8 cellular contexts compared by ENCODE assay signal in genomic region chr19:55623130-55623868, GRCh38. TPM values are rescaled to one million over a fixed set of nuclear protein-coding genes. Genes with fewer than 3 reads are reported as not detected.
DNase-seq lines count a peak whose midpoint lies in the region; ATAC-seq, FAIRE-seq and TF ChIP-seq lines count a peak whose summit lies in the region.

No MANE protein-coding gene starts in this region.

- H3K4me1 Mint-ChIP-seq in mesothelial cell of epicardium: peaks cover 14% of the 10 kb centered on the region

- H3K36me3 ChIP-seq in left ventricle myocardium inferior (peaks cover 10% of the 10 kb centered on the region), GM12878 (ENCODE audit: control insufficient read depth in 2 of 2, insufficient read depth in 2 of 2, low read length in 1 of 2) (no peaks in the 10 kb centered on the region), upper lobe of left lung (peaks cover 0 to 19% (median 7%) of the 10 kb centered on the region in 4 donors)

- in situ Hi-C loops in GM12878 (cut with MboI): no loop called here

- POLR2A ChIA-PET in GM12878 (lab: Charles Lee): interaction anchor here (0.6 to 2.8 kb wide), 7 partner anchors 10 to 1597 kb away, joined by 3 to 21 read pairs (median 7); partner anchors contain the start of genes CCDC106, FIZ1, U2AF2 and ZNF865

- no peak overlapping the region for H2AFZ ChIP-seq in GM12878 (ENCODE audit: control insufficient read depth, low read depth, low read length)

- no peaks in the 10 kb centered on the region for H3K79me2 ChIP-seq in GM12878 (ENCODE audit: control insufficient read depth, insufficient read depth, low read length)

- no peak for TF ChIP-seq POLR2A in GM12878 (IDR thresholded peaks at IDR 0.05; ENCODE audit: low read depth, low read length)
- TF ChIP-seq POLR2A in upper lobe of left lung (IDR thresholded peaks at IDR 0.05): no peak

- peaks cover 9% of the 10 kb centered on the region for H3K36me3 Mint-ChIP-seq in mesothelial cell of epicardium

- H3K9ac ChIP-seq in GM12878 (ENCODE audit: control insufficient read depth, insufficient read depth, low read length): no peak overlapping the region

- BruUV-seq in GM12878 (replicated peaks; lab: Mats Ljungman, UMichigan): TSS peak; percentile 77

- SMC1A ChIA-PET in GM12878 (lab: Charles Lee; ENCODE audit: uncharacterized antibody, unreplicated experiment): interaction anchor here (1.2 kb wide), 1 partner anchor 36 kb away, joined by 3 read pairs; no protein-coding TSS in a partner anchor

- H3K4me3 ChIP-seq in left ventricle myocardium inferior (peak overlapping the region; percentile 69), GM12878 (0 out of 2 replicates have a peak overlapping the region, but pooled peaks have one; percentile 33), upper lobe of left lung (peak overlapping the region in 2 of 4 donors; percentile 47 to 54)

- H3K27ac ChIP-seq in left ventricle myocardium inferior (replicated peaks): peak overlapping the region; percentile 95
- H3K27ac ChIP-seq in GM12878 (ENCODE audit: control insufficient read depth, insufficient read depth): no peak overlapping the region
- H3K27ac ChIP-seq in upper lobe of left lung: peak overlapping the region; percentile 94 to 98 (median 96)

- peak overlapping the region; percentile 99 for H3K27ac Mint-ChIP-seq in mesothelial cell of epicardium

- H3K9me3 ChIP-seq in left ventricle myocardium inferior (replicated peaks) (no peaks in the 10 kb centered on the region), GM12878 (replicated peaks; ENCODE audit: control insufficient read depth, insufficient read depth, low read length) (no peaks in the 10 kb centered on the region; the same call in 2 of the 3 replicates), upper lobe of left lung (no peaks in the 10 kb centered on the region)

- H3K4me1 ChIP-seq in left ventricle myocardium inferior (peaks cover 20% of the 10 kb centered on the region), GM12878 (ENCODE audit: control insufficient read depth, insufficient read depth, low read length) (peaks cover 9% of the 10 kb centered on the region; the same call in 1 of the 2 replicates), upper lobe of left lung (peaks cover 23 to 39% (median 31%) of the 10 kb centered on the region in 4 donors)

- H3K27me3 Mint-ChIP-seq in mesothelial cell of epicardium (ENCODE audit: low read depth): no peaks in the 10 kb centered on the region

- no peak for TF ChIP-seq EP300 in GM12878 (IDR thresholded peaks at IDR 0.05; ENCODE audit: borderline replicate concordance in 1 of 2, control insufficient read depth in 1 of 2, low read depth in 2 of 2, low read length in 2 of 2)
- no peak for TF ChIP-seq EP300 in upper lobe of left lung (IDR thresholded peaks at IDR 0.05)

- FAIRE-seq in GM12878 (lab: Jason Lieb, UNC): no peak

- intact Hi-C loops in left ventricle myocardium inferior (cut with micrococcal nuclease): no loop called here
- intact Hi-C loops in cardiac septum (cut with DNase I): no loop called here
- intact Hi-C loops in GM12878 (cut with micrococcal nuclease; ENCODE audit: unreplicated experiment): no loop called here

- no peaks in the 10 kb centered on the region for H4K20me1 ChIP-seq in GM12878 (ENCODE audit: control insufficient read depth, insufficient read depth)

- RAD21 ChIA-PET in GM12878 (lab: Charles Lee; ENCODE audit: unreplicated experiment): interaction anchor here (1.0 to 2.9 kb wide), 2 partner anchors 17 to 18 kb away, joined by 3 to 29 read pairs; partner anchors contain the start of gene ZNF865

- H3K9me3 Mint-ChIP-seq in mesothelial cell of epicardium: no peaks in the 10 kb centered on the region

- 81% methylated on average over 12 of the region's 12 CpGs for WGBS in GM12878 (ENCODE audit: insufficient coverage, insufficient replicate concordance, low lambda C conversion rate, missing lambda C conversion rate)
- WGBS in upper lobe of left lung, 2 donors: 83% methylated on average over 12 of the region's 12 CpGs

- no peak for DNase-seq in left ventricle myocardium inferior
- no peak for DNase-seq in cardiac septum (ENCODE audit: low spot score)
- no peak for DNase-seq in GM12878 (ENCODE audit: low read depth, low spot score)
- no peak for DNase-seq in mesothelial cell of epicardium (ENCODE audit: low spot score in 2 of 2, unreplicated experiment in 2 of 2)
- peak in 1 of 2 donors; percentile 84 for DNase-seq in upper lobe of left lung
- DNase-seq in T-helper 9 cell: no peak

- ATAC-seq in GM12878 (no peak), upper lobe of left lung (ENCODE audit: low FRiP score in 2 of 2) (no peak), GM18498 (IDR thresholded peaks at IDR 0.05; ENCODE audit: unreplicated experiment) (no peak), HG03520 (IDR thresholded peaks at IDR 0.05; ENCODE audit: unreplicated experiment) (no peak)

- no peak for TF ChIP-seq RAD21 in GM12878 (IDR thresholded peaks at IDR 0.05; ENCODE audit: insufficient read depth, low read depth, low read length)

- TF ChIP-seq CTCF in left ventricle myocardium inferior (IDR thresholded peaks at IDR 0.05; ENCODE audit: borderline replicate concordance): no peak
- no peak for TF ChIP-seq CTCF in GM12878 (IDR thresholded peaks at IDR 0.05 in 2 of 3, conservative IDR thresholded peaks at IDR 0.05 in 1 of 3; ENCODE audit: control insufficient read depth in 2 of 3, extremely low read depth in 1 of 3, insufficient read depth in 1 of 3, low read depth in 3 of 3, low read length in 3 of 3)
- no peak for TF ChIP-seq CTCF in mesothelial cell of epicardium (IDR thresholded peaks at IDR 0.05; ENCODE audit: unreplicated experiment)
- no peak for TF ChIP-seq CTCF in upper lobe of left lung (IDR thresholded peaks at IDR 0.05)

- CTCF ChIA-PET in GM12878 (lab: Yijun Ruan, JAX): interaction anchor here (2.2 to 7.9 kb wide), 3 partner anchors 10 to 109 kb away, joined by 7 to 76 read pairs (median 16); partner anchors contain the start of gene ZNF865

- no peaks in the 10 kb centered on the region for H3K27me3 ChIP-seq in left ventricle myocardium inferior (ENCODE audit: low read depth)
- H3K27me3 ChIP-seq in GM12878 (replicated peaks in 1 of 2; ENCODE audit: control insufficient read depth in 2 of 2, insufficient read depth in 2 of 2, low read length in 1 of 2): no peaks in the 10 kb centered on the region
- no peaks in the 10 kb centered on the region for H3K27me3 ChIP-seq in upper lobe of left lung

- H3K4me2 ChIP-seq in GM12878 (ENCODE audit: control insufficient read depth, insufficient read depth): no peak overlapping the region

- H3K4me3 Mint-ChIP-seq in mesothelial cell of epicardium: peak overlapping the region; percentile 88

RNA-seq across cellular contexts. Expression of gene ZNF784, which starts 1.1 kb away (rescaled TPM):
- 13.2 TPM for total RNA-seq in left ventricle myocardium inferior
- 10.9 TPM for total RNA-seq in cardiac septum
- total RNA-seq in GM12878 (2013; cell fraction: nucleolus; rRNA removed): 3.6 and 5.3 TPM in 2 replicates
- 2.8 and 3.5 TPM in 2 replicates for total RNA-seq in GM12878 (2014; rRNA removed)
- 1.8 and 2.2 TPM in 2 replicates for total RNA-seq in GM12878 (2014; rRNA removed; fragmentation: Illumina TruSeq; extraction: Trizol)
- total RNA-seq in GM12878 (2021): 5.2 and 5.3 TPM in 2 replicates
- 3.2 TPM for polyA plus RNA-seq in GM12878 (2011; ENCODE audit: low read depth)
- polyA plus RNA-seq in GM12878 (2011; rRNA removed): 0.68 and 1.2 TPM in 2 replicates
- polyA plus RNA-seq in GM12878 (2011; cell fraction: cytosol; rRNA removed): 1.2 and 1.4 TPM in 2 replicates
- 7.1 and 7.5 TPM in 2 replicates for polyA plus RNA-seq in GM12878 (2011; cell fraction: nucleus; rRNA removed)
- polyA plus RNA-seq in GM12878 (2012): 4.8 and 6.3 TPM in 2 replicates
- polyA plus RNA-seq in GM12878 (2014; fragmentation: Illumina TruSeq; extraction: Trizol): 2.8 and 3.1 TPM in 2 replicates
- under 1 TPM; 0.10 to 0.97 TPM for polyA plus RNA-seq in GM12878 (2014; fragmentation: Nextera tagmentation; extraction: Ambion mirVana)
- polyA plus RNA-seq in GM12878 (2014; rRNA removed): 3.5 and 4.4 TPM in 2 replicates
- polyA plus RNA-seq in GM12878 (2016; fragmentation: Nextera tagmentation; extraction: Ambion mirVana): 1 to 10 TPM; 1.1 to 1.4 TPM
- polyA minus RNA-seq in GM12878 (2011; rRNA and poly(A)+ RNA removed): 1.0 and 1.4 TPM in 2 replicates
- 0.80 and 1.1 TPM in 2 replicates for polyA minus RNA-seq in GM12878 (2011; cell fraction: cytosol; rRNA and poly(A)+ RNA removed)
- polyA minus RNA-seq in GM12878 (2011; cell fraction: nucleus; rRNA and poly(A)+ RNA removed): 1.1 and 1.9 TPM in 2 replicates
- 12.8 to 13.7 TPM (median 12.9 TPM) in 3 replicates for total RNA-seq in mesothelial cell of epicardium
- 10 to 100 TPM in 2 of 6 donors, 1 to 10 TPM in 4; 6.8 to 14.7 (median 8.6) TPM for total RNA-seq in upper lobe of left lung

RNA-seq across cellular contexts. Expression of gene ZNF580, which starts 17.5 kb away (rescaled TPM):
- 11.8 TPM for total RNA-seq in left ventricle myocardium inferior
- total RNA-seq in cardiac septum: 29.0 TPM
- 16.2 and 23.0 TPM in 2 replicates for total RNA-seq in GM12878 (2013; cell fraction: nucleolus; rRNA removed)
- total RNA-seq in GM12878 (2014; rRNA removed): 9.4 and 12.2 TPM in 2 replicates
- total RNA-seq in GM12878 (2014; rRNA removed; fragmentation: Illumina TruSeq; extraction: Trizol): 4.7 and 5.7 TPM in 2 replicates
- total RNA-seq in GM12878 (2021): 31.8 and 34.2 TPM in 2 replicates
- polyA plus RNA-seq in GM12878 (2011; ENCODE audit: low read depth): 12.4 TPM
- 5.5 and 7.9 TPM in 2 replicates for polyA plus RNA-seq in GM12878 (2011; rRNA removed)
- polyA plus RNA-seq in GM12878 (2011; cell fraction: cytosol; rRNA removed): 9.7 and 13.8 TPM in 2 replicates
- polyA plus RNA-seq in GM12878 (2011; cell fraction: nucleus; rRNA removed): 50.7 and 83.1 TPM in 2 replicates
- 33.1 and 35.3 TPM in 2 replicates for polyA plus RNA-seq in GM12878 (2012)
- 5.3 and 7.4 TPM in 2 replicates for polyA plus RNA-seq in GM12878 (2014; fragmentation: Illumina TruSeq; extraction: Trizol)
- 1 to 10 TPM; 2.3 to 7.4 TPM for polyA plus RNA-seq in GM12878 (2014; fragmentation: Nextera tagmentation; extraction: Ambion mirVana)
- 27.1 and 30.2 TPM in 2 replicates for polyA plus RNA-seq in GM12878 (2014; rRNA removed)
- 10 to 100 TPM; 24.7 to 25.3 TPM for polyA plus RNA-seq in GM12878 (2016; fragmentation: Nextera tagmentation; extraction: Ambion mirVana)
- 3.4 and 7.0 TPM in 2 replicates for polyA minus RNA-seq in GM12878 (2011; rRNA and poly(A)+ RNA removed)
- polyA minus RNA-seq in GM12878 (2011; cell fraction: cytosol; rRNA and poly(A)+ RNA removed): 5.5 and 8.0 TPM in 2 replicates
- 8.2 and 17.3 TPM in 2 replicates for polyA minus RNA-seq in GM12878 (2011; cell fraction: nucleus; rRNA and poly(A)+ RNA removed)
- 49.6 to 53.9 TPM (median 50.9 TPM) in 3 replicates for total RNA-seq in mesothelial cell of epicardium
- total RNA-seq in upper lobe of left lung: 10 to 100 TPM; 28.1 to 84.1 (median 38.0) TPM

RNA-seq across cellular contexts. Expression of gene ZNF865, which starts 17.9 kb away (rescaled TPM):
- 17.0 TPM for total RNA-seq in left ventricle myocardium inferior
- total RNA-seq in cardiac septum: 15.7 TPM
- total RNA-seq in GM12878 (2013; cell fraction: nucleolus; rRNA removed): 9.9 and 10.4 TPM in 2 replicates
- total RNA-seq in GM12878 (2014; rRNA removed): 0.96 and 1.1 TPM in 2 replicates
- total RNA-seq in GM12878 (2014; rRNA removed; fragmentation: Illumina TruSeq; extraction: Trizol): 0.78 and 0.85 TPM in 2 replicates
- 17.8 and 18.3 TPM in 2 replicates for total RNA-seq in GM12878 (2021)
- polyA plus RNA-seq in GM12878 (2011; ENCODE audit: low read depth): 0.83 TPM
- 0.49 and 1.5 TPM in 2 replicates for polyA plus RNA-seq in GM12878 (2011; rRNA removed)
- 2.0 and 3.3 TPM in 2 replicates for polyA plus RNA-seq in GM12878 (2011; cell fraction: cytosol; rRNA removed)
- polyA plus RNA-seq in GM12878 (2011; cell fraction: nucleus; rRNA removed): 7.5 and 10.9 TPM in 2 replicates
- 6.5 and 7.1 TPM in 2 replicates for polyA plus RNA-seq in GM12878 (2012)
- 0.24 and 1.2 TPM in 2 replicates for polyA plus RNA-seq in GM12878 (2014; fragmentation: Illumina TruSeq; extraction: Trizol)
- polyA plus RNA-seq in GM12878 (2014; fragmentation: Nextera tagmentation; extraction: Ambion mirVana): under 1 TPM; 0.02 to 0.05 TPM
- 7.6 and 9.8 TPM in 2 replicates for polyA plus RNA-seq in GM12878 (2014; rRNA removed)
- polyA plus RNA-seq in GM12878 (2016; fragmentation: Nextera tagmentation; extraction: Ambion mirVana): under 1 TPM; 0.13 to 0.37 TPM
- polyA minus RNA-seq in GM12878 (2011; rRNA and poly(A)+ RNA removed): 0.51 and 1.1 TPM in 2 replicates
- polyA minus RNA-seq in GM12878 (2011; cell fraction: cytosol; rRNA and poly(A)+ RNA removed): 2.9 and 4.3 TPM in 2 replicates
- 1.6 and 3.6 TPM in 2 replicates for polyA minus RNA-seq in GM12878 (2011; cell fraction: nucleus; rRNA and poly(A)+ RNA removed)
- 18.7 to 21.4 TPM (median 21.2 TPM) in 3 replicates for total RNA-seq in mesothelial cell of epicardium
- 10 to 100 TPM in 4 of 6 donors, 1 to 10 TPM in 2; 7.7 to 39.8 (median 20.6) TPM for total RNA-seq in upper lobe of left lung

RNA-seq across cellular contexts. Expression of gene ZNF581, which starts 20.1 kb away (rescaled TPM):
- 7.1 TPM for total RNA-seq in left ventricle myocardium inferior
- 6.5 TPM for total RNA-seq in cardiac septum
- total RNA-seq in GM12878 (2013; cell fraction: nucleolus; rRNA removed): 5.3 and 7.2 TPM in 2 replicates
- total RNA-seq in GM12878 (2014; rRNA removed): 22.1 and 25.4 TPM in 2 replicates
- 14.0 and 14.1 TPM in 2 replicates for total RNA-seq in GM12878 (2014; rRNA removed; fragmentation: Illumina TruSeq; extraction: Trizol)
- total RNA-seq in GM12878 (2021): 44.9 and 45.4 TPM in 2 replicates
- 31.2 TPM for polyA plus RNA-seq in GM12878 (2011; ENCODE audit: low read depth)
- 13.5 and 19.1 TPM in 2 replicates for polyA plus RNA-seq in GM12878 (2011; rRNA removed)
- 27.8 and 34.4 TPM in 2 replicates for polyA plus RNA-seq in GM12878 (2011; cell fraction: cytosol; rRNA removed)
- 21.8 and 24.9 TPM in 2 replicates for polyA plus RNA-seq in GM12878 (2011; cell fraction: nucleus; rRNA removed)
- 43.7 and 58.1 TPM in 2 replicates for polyA plus RNA-seq in GM12878 (2012)
- polyA plus RNA-seq in GM12878 (2014; fragmentation: Illumina TruSeq; extraction: Trizol): 7.8 and 13.2 TPM in 2 replicates
- polyA plus RNA-seq in GM12878 (2014; fragmentation: Nextera tagmentation; extraction: Ambion mirVana): 10 to 100 TPM in 1 of 2 experiments, 1 to 10 TPM in 1; 4.7 to 18.1 TPM
- 39.6 and 45.3 TPM in 2 replicates for polyA plus RNA-seq in GM12878 (2014; rRNA removed)
- polyA plus RNA-seq in GM12878 (2016; fragmentation: Nextera tagmentation; extraction: Ambion mirVana): 10 to 100 TPM; 29.1 to 37.0 TPM
- 15.2 and 28.9 TPM in 2 replicates for polyA minus RNA-seq in GM12878 (2011; rRNA and poly(A)+ RNA removed)
- polyA minus RNA-seq in GM12878 (2011; cell fraction: cytosol; rRNA and poly(A)+ RNA removed): 11.5 and 15.8 TPM in 2 replicates
- 6.0 and 9.0 TPM in 2 replicates for polyA minus RNA-seq in GM12878 (2011; cell fraction: nucleus; rRNA and poly(A)+ RNA removed)
- total RNA-seq in mesothelial cell of epicardium: 42.6 to 47.0 TPM (median 46.9 TPM) in 3 replicates
- total RNA-seq in upper lobe of left lung: 10 to 100 TPM; 15.6 to 38.8 (median 21.9) TPM

RNA-seq across cellular contexts. Expression of gene ZNF524, which starts 23.2 kb away (rescaled TPM):
- total RNA-seq in left ventricle myocardium inferior: 15.6 TPM
- 13.7 TPM for total RNA-seq in cardiac septum
- total RNA-seq in GM12878 (2013; cell fraction: nucleolus; rRNA removed): 10.3 and 13.5 TPM in 2 replicates
- 15.6 and 18.6 TPM in 2 replicates for total RNA-seq in GM12878 (2014; rRNA removed)
- total RNA-seq in GM12878 (2014; rRNA removed; fragmentation: Illumina TruSeq; extraction: Trizol): 3.7 and 3.8 TPM in 2 replicates
- 14.7 and 17.2 TPM in 2 replicates for total RNA-seq in GM12878 (2021)
- 1.4 TPM for polyA plus RNA-seq in GM12878 (2011; ENCODE audit: low read depth)
- polyA plus RNA-seq in GM12878 (2011; rRNA removed): 1.5 and 3.7 TPM in 2 replicates
- 7.5 and 14.6 TPM in 2 replicates for polyA plus RNA-seq in GM12878 (2011; cell fraction: cytosol; rRNA removed)
- 17.2 and 20.1 TPM in 2 replicates for polyA plus RNA-seq in GM12878 (2011; cell fraction: nucleus; rRNA removed)
- polyA plus RNA-seq in GM12878 (2012): 7.8 and 10.7 TPM in 2 replicates
- polyA plus RNA-seq in GM12878 (2014; fragmentation: Illumina TruSeq; extraction: Trizol): 1.1 TPM in 1 of 2 replicates, not detected in the other
- under 1 TPM in 1 of 2 experiments, not detected in 1; 0.47 TPM for polyA plus RNA-seq in GM12878 (2014; fragmentation: Nextera tagmentation; extraction: Ambion mirVana)
- 13.9 and 15.0 TPM in 2 replicates for polyA plus RNA-seq in GM12878 (2014; rRNA removed)
- polyA plus RNA-seq in GM12878 (2016; fragmentation: Nextera tagmentation; extraction: Ambion mirVana): 10 to 100 TPM; 12.4 to 12.8 TPM
- 1.1 and 3.7 TPM in 2 replicates for polyA minus RNA-seq in GM12878 (2011; rRNA and poly(A)+ RNA removed)
- polyA minus RNA-seq in GM12878 (2011; cell fraction: cytosol; rRNA and poly(A)+ RNA removed): 4.4 and 6.4 TPM in 2 replicates
- 4.2 and 6.7 TPM in 2 replicates for polyA minus RNA-seq in GM12878 (2011; cell fraction: nucleus; rRNA and poly(A)+ RNA removed)
- total RNA-seq in mesothelial cell of epicardium: 5.3 to 7.4 TPM (median 5.7 TPM) in 3 replicates
- total RNA-seq in upper lobe of left lung: 10 to 100 TPM; 19.9 to 58.7 (median 34.9) TPM
